ENCODE assay signal across 1 cellular context in the genomic region with DNA sequence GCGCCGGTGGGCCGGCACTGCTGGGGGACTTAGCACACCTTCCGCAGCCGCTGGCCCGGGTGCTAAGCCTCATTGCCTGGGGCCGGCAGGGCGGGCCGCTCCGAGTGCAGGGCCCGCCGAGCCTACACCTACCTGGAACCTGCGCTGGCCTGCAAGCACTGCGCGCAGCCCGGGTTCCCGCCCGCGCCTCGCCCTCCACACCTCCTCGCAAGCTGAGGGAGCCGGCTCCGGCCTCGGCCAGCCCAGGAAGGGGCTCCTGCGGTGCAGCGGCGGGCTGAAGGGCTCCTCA.
TF ChIP-seq lines count a peak whose summit lies in the region.

No MANE protein-coding gene starts in this region.

TF ChIP-seq in K562, 482 proteins besides CTCF, POLR2A, EP300 and RAD21 (continued from another document):
- no peak for TF ChIP-seq YBX1 (IDR thresholded peaks at IDR 0.05)
- no peak for TF ChIP-seq NBN (IDR thresholded peaks at IDR 0.05; ENCODE audit: low read depth)
- TF ChIP-seq PTRF (tag; IDR thresholded peaks at IDR 0.05) = no peak
- TF ChIP-seq, protein P1, sequence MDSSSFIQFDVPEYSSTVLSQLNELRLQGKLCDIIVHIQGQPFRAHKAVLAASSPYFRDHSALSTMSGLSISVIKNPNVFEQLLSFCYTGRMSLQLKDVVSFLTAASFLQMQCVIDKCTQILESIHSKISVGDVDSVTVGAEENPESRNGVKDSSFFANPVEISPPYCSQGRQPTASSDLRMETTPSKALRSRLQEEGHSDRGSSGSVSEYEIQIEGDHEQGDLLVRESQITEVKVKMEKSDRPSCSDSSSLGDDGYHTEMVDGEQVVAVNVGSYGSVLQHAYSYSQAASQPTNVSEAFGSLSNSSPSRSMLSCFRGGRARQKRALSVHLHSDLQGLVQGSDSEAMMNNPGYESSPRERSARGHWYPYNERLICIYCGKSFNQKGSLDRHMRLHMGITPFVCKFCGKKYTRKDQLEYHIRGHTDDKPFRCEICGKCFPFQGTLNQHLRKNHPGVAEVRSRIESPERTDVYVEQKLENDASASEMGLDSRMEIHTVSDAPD (CRISPR knock-in tag; IDR thresholded peaks at IDR 0.05) = no peak
- TF ChIP-seq, protein P2, sequence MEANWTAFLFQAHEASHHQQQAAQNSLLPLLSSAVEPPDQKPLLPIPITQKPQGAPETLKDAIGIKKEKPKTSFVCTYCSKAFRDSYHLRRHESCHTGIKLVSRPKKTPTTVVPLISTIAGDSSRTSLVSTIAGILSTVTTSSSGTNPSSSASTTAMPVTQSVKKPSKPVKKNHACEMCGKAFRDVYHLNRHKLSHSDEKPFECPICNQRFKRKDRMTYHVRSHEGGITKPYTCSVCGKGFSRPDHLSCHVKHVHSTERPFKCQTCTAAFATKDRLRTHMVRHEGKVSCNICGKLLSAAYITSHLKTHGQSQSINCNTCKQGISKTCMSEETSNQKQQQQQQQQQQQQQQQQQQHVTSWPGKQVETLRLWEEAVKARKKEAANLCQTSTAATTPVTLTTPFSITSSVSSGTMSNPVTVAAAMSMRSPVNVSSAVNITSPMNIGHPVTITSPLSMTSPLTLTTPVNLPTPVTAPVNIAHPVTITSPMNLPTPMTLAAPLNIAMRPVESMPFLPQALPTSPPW (CRISPR knock-in tag; IDR thresholded peaks at IDR 0.05) = no peak
- TF ChIP-seq ZFP1 (CRISPR knock-in tag; IDR thresholded peaks at IDR 0.05) = no peak
- TF ChIP-seq MYBL2 (IDR thresholded peaks at IDR 0.05; ENCODE audit: low read depth) = no peak
- no peak for TF ChIP-seq MYBL2 (CRISPR knock-in tag; IDR thresholded peaks at IDR 0.05; ENCODE audit: borderline replicate concordance)
- TF ChIP-seq, protein P3, sequence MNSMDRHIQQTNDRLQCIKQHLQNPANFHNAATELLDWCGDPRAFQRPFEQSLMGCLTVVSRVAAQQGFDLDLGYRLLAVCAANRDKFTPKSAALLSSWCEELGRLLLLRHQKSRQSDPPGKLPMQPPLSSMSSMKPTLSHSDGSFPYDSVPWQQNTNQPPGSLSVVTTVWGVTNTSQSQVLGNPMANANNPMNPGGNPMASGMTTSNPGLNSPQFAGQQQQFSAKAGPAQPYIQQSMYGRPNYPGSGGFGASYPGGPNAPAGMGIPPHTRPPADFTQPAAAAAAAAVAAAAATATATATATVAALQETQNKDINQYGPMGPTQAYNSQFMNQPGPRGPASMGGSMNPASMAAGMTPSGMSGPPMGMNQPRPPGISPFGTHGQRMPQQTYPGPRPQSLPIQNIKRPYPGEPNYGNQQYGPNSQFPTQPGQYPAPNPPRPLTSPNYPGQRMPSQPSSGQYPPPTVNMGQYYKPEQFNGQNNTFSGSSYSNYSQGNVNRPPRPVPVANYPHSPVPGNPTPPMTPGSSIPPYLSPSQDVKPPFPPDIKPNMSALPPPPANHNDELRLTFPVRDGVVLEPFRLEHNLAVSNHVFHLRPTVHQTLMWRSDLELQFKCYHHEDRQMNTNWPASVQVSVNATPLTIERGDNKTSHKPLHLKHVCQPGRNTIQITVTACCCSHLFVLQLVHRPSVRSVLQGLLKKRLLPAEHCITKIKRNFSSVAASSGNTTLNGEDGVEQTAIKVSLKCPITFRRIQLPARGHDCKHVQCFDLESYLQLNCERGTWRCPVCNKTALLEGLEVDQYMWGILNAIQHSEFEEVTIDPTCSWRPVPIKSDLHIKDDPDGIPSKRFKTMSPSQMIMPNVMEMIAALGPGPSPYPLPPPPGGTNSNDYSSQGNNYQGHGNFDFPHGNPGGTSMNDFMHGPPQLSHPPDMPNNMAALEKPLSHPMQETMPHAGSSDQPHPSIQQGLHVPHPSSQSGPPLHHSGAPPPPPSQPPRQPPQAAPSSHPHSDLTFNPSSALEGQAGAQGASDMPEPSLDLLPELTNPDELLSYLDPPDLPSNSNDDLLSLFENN (IDR thresholded peaks at IDR 0.05; ENCODE audit: low read depth in 2 of 2, low read length in 2 of 2) = no peak
- TF ChIP-seq SAFB (IDR thresholded peaks at IDR 0.05; ENCODE audit: borderline replicate concordance, low read depth, low read length) = no peak
- no peak for TF ChIP-seq MECOM (CRISPR knock-in tag; IDR thresholded peaks at IDR 0.05)
- TF ChIP-seq TAF15 (IDR thresholded peaks at IDR 0.05; ENCODE audit: low read depth, low read length) = no peak
- TF ChIP-seq ZNF224 (CRISPR knock-in tag; IDR thresholded peaks at IDR 0.05) = no peak
- TF ChIP-seq, protein P4, sequence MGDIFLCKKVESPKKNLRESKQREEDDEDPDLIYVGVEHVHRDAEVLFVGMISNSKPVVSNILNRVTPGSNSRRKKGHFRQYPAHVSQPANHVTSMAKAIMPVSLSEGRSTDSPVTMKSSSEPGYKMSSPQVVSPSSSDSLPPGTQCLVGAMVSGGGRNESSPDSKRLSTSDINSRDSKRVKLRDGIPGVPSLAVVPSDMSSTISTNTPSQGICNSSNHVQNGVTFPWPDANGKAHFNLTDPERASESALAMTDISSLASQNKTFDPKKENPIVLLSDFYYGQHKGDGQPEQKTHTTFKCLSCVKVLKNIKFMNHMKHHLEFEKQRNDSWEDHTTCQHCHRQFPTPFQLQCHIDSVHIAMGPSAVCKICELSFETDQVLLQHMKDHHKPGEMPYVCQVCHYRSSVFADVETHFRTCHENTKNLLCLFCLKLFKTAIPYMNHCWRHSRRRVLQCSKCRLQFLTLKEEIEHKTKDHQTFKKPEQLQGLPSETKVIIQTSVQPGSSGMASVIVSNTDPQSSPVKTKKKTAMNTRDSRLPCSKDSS (IDR thresholded peaks at IDR 0.05; ENCODE audit: low read depth, partially characterized antibody) = no peak
- TF ChIP-seq ZNF384 (IDR thresholded peaks at IDR 0.05; ENCODE audit: low read depth, low read length) = no peak
